ENCODE assay signal across 19 cellular contexts in genomic region chr1:11538886-11539285, GRCh38. TPM values are rescaled to one million over a fixed set of nuclear protein-coding genes. Genes with fewer than 3 reads are reported as not detected.
DNase-seq lines count a peak whose midpoint lies in the region; ATAC-seq and TF ChIP-seq lines count a peak whose summit lies in the region.
"Had no signal": no experiment of that assay in that cellular context is flagged by ENCODE, and none has a peak within 500 bp of the region (broad histone marks: within the 10 kb centered on the region; RNA-seq: fewer than 3 reads in every experiment).

No MANE protein-coding gene starts in this region.

- DNase-seq in H7 (peak; percentile 74), WTC11 (ENCODE audit: low spot score) (no peak), glutamatergic neuron (no peak), spleen (peak; percentile 43), KBM-7 (no peak), HT-29 (ENCODE audit: low spot score) (no peak)
- no peak for DNase-seq in activated CD4-positive, alpha-beta T cell treated with anti-CD3 and anti-CD28 coated beads, Interleukin-2, amount 50 U/mL, for 1 hour
- DNase-seq: AML-193; Caco-2; Calu3; CD4-positive, alpha-beta T cell; CD8-positive, alpha-beta T cell; DMS79 treated with DMSO at 0.1 percent for 48 hours; GF-D8 had no signal

- ATAC-seq in WTC11 = peak; percentile 23; the same call in 1 of the 2 replicates
- ATAC-seq: A549; CD8-positive, alpha-beta T cell had no signal

- POLR2A ChIA-PET in WTC11 (lab: Charles Lee) = no interaction called here

- intact Hi-C loops in spleen (cut with DNase I; ENCODE audit: low total_unique reads) = no loop called here

- H3K36me3 ChIP-seq in H7 (replicated peaks; ENCODE audit: control insufficient read depth, insufficient read depth, low read length) (no peaks in the 10 kb centered on the region), spleen (no peaks in the 10 kb centered on the region)
- H3K36me3 ChIP-seq: BLaER1 treated with 17β-estradiol and CSF1 and Interleukin-3, amounts not matched to agents 10 nM and 100 nM had no signal

- no peaks in the 10 kb centered on the region for H3K9me3 Mint-ChIP-seq in WTC11
- H3K9me3 Mint-ChIP-seq in glutamatergic neuron (ENCODE audit: unreplicated experiment) = peaks cover 28% of the 10 kb centered on the region
- H3K9me3 Mint-ChIP-seq: CD4-positive, alpha-beta T cell; CD8-positive, alpha-beta T cell had no signal

- H3K4me3 Mint-ChIP-seq in WTC11 (no peak overlapping the region), glutamatergic neuron (ENCODE audit: unreplicated experiment) (no peak overlapping the region)
- H3K4me3 Mint-ChIP-seq: B cell; CD4-positive, alpha-beta T cell; CD8-positive, alpha-beta T cell had no signal

- H3K27me3 ChIP-seq in H7 (ENCODE audit: control insufficient read depth, insufficient read depth, low read length) (no peaks in the 10 kb centered on the region), spleen (replicated peaks in 1 of 7) (peaks cover 0 to 57% (median 0%) of the 10 kb centered on the region in 7 donors)
- H3K27me3 ChIP-seq: BLaER1 treated with 17β-estradiol and CSF1 and Interleukin-3, amounts not matched to agents 10 nM and 100 nM had no signal

- H3K27me3 Mint-ChIP-seq in WTC11 (ENCODE audit: low read depth) = no peaks in the 10 kb centered on the region
- peaks cover 33% of the 10 kb centered on the region for H3K27me3 Mint-ChIP-seq in glutamatergic neuron (ENCODE audit: unreplicated experiment)

- H3K36me3 Mint-ChIP-seq in WTC11 = no peaks in the 10 kb centered on the region
- no peaks in the 10 kb centered on the region for H3K36me3 Mint-ChIP-seq in glutamatergic neuron (ENCODE audit: unreplicated experiment)
- H3K36me3 Mint-ChIP-seq: CD8-positive, alpha-beta T cell had no signal

- WGBS in spleen, 5 donors = 63 to 85% (median 78%) methylated on average over 9 of the region's 9 CpGs

- H3K4me3 ChIP-seq in H7 (ENCODE audit: insufficient read depth, low read depth, low read length) (no peak overlapping the region), spleen (no peak overlapping the region)
- H3K4me3 ChIP-seq: A549; BLaER1 treated with 17β-estradiol and CSF1 and Interleukin-3, amounts not matched to agents 10 nM and 100 nM had no signal

- no peak overlapping the region for H3K27ac ChIP-seq in spleen
- H3K27ac ChIP-seq: 22Rv1; A549; BLaER1 treated with 17β-estradiol and CSF1 and Interleukin-3, amounts not matched to agents 10 nM and 100 nM; C4-2B had no signal

- no peaks in the 10 kb centered on the region for H3K4me1 ChIP-seq in spleen
- H3K4me1 ChIP-seq: A549; BLaER1 treated with 17β-estradiol and CSF1 and Interleukin-3, amounts not matched to agents 10 nM and 100 nM; Caco-2 had no signal

- no peaks in the 10 kb centered on the region for H3K9me3 ChIP-seq in spleen
- H3K9me3 ChIP-seq: A549; BLaER1 treated with 17β-estradiol and CSF1 and Interleukin-3, amounts not matched to agents 10 nM and 100 nM; Caco-2 had no signal

- TF ChIP-seq CTCF in WTC11 (IDR thresholded peaks at IDR 0.05) (no peak), glutamatergic neuron (IDR thresholded peaks at IDR 0.05; ENCODE audit: partially characterized antibody, unreplicated experiment) (no peak), spleen (IDR thresholded peaks at IDR 0.05 in 8 of 11, conservative IDR thresholded peaks at IDR 0.05 in 3 of 11) (no peak)

- H3K27ac Mint-ChIP-seq in WTC11 (no peak overlapping the region), glutamatergic neuron (ENCODE audit: unreplicated experiment) (peak overlapping the region; percentile 70)
- H3K27ac Mint-ChIP-seq: B cell; CD4-positive, alpha-beta T cell; CD8-positive, alpha-beta T cell had no signal

- in situ Hi-C loops in KBM-7 (cut with MboI; ENCODE audit: low pct_unique_long_range_greater_than_20kb, low sequenced_read_pairs) = no loop called here

- CTCF ChIA-PET in WTC11 (lab: Charles Lee) = interaction anchor here (0.6 to 1.2 kb wide), 2 partner anchors 33 to 115 kb away, joined by 3 to 5 read pairs; no protein-coding TSS in a partner anchor

- peaks cover 16% of the 10 kb centered on the region for H3K4me1 Mint-ChIP-seq in WTC11
- peaks cover 15% of the 10 kb centered on the region for H3K4me1 Mint-ChIP-seq in glutamatergic neuron (ENCODE audit: low read depth, unreplicated experiment)
- H3K4me1 Mint-ChIP-seq: B cell had no signal

- no peak for TF ChIP-seq POLR2A in spleen (IDR thresholded peaks at IDR 0.05)

TF ChIP-seq in WTC11, 78 proteins besides CTCF, POLR2A, EP300 and RAD21:
- TF ChIP-seq IRF2 (CRISPR knock-in tag; IDR thresholded peaks at IDR 0.05; ENCODE audit: borderline replicate concordance, low read depth) (no peak), PREB (CRISPR knock-in tag; IDR thresholded peaks at IDR 0.05; ENCODE audit: borderline replicate concordance) (no peak)
- TF ChIP-seq, protein P1, sequence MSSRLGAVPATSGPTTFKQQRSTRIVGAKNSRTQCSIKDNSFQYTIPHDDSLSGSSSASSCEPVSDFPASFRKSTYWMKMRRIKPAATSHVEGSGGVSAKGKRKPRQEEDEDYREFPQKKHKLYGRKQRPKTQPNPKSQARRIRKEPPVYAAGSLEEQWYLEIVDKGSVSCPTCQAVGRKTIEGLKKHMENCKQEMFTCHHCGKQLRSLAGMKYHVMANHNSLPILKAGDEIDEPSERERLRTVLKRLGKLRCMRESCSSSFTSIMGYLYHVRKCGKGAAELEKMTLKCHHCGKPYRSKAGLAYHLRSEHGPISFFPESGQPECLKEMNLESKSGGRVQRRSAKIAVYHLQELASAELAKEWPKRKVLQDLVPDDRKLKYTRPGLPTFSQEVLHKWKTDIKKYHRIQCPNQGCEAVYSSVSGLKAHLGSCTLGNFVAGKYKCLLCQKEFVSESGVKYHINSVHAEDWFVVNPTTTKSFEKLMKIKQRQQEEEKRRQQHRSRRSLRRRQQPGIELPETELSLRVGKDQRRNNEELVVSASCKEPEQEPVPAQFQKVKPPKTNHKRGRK (CRISPR knock-in tag; IDR thresholded peaks at IDR 0.05; ENCODE audit: borderline replicate concordance) = no peak
TF ChIP-seq in WTC11: peak in this region for 0.

RNA-seq across cellular contexts. Expression of gene DISP3, which starts 59.9 kb away (rescaled TPM):
- 5.8 and 6.1 TPM in 2 replicates for total RNA-seq in H7 (2014; rRNA removed; shearing (Covaris generic))
- total RNA-seq in WTC11 (2021) (5.9 to 6.1 TPM (median 6.0 TPM) in 3 replicates), glutamatergic neuron (ENCODE audit: unreplicated experiment) (179 TPM), spleen (under 1 TPM; 0.32 to 0.69 (median 0.52) TPM)
- polyA plus RNA-seq in spleen = under 1 TPM; 0.06 to 0.35 (median 0.26) TPM
- 0.05 and 0.60 TPM in 2 replicates for total RNA-seq in HT-29 (2014; rRNA removed; shearing (Covaris generic))

Comparison
In these comparisons a context has a peak if more than half of its experiments do, and no peak if none do; other contexts are left out.
1. DNase-seq: peak in H7 (single experiment) and spleen (single experiment); none in WTC11 (single experiment), glutamatergic neuron (single experiment), KBM-7 (single experiment), activated CD4-positive, alpha-beta T cell treated with anti-CD3 and anti-CD28 coated beads, Interleukin-2, amount 50 U/mL, for 1 hour (single experiment) and HT-29 (single experiment).
2. RNA of gene DISP3, which starts 59.9 kb away (total RNA-seq): 179 TPM in glutamatergic neuron (single experiment); 5.8 to 6.1 TPM in H7, 5.9 to 6.1 TPM in WTC11, 0.32 to 0.69 TPM in spleen and 0.05 to 0.60 TPM in HT-29; every median in the first group is over 10 times any median in the second.